15 cellular contexts compared by ENCODE assay signal in genomic region chr1:27530192-27530591, GRCh38. TPM values are rescaled to one million over a fixed set of nuclear protein-coding genes. Genes with fewer than 3 reads are reported as not detected.
DNase-seq lines count a peak whose midpoint lies in the region; ATAC-seq and TF ChIP-seq lines count a peak whose summit lies in the region.
"Had no signal": no experiment of that assay in that cellular context is flagged by ENCODE, and none has a peak within 500 bp of the region (broad histone marks: within the 10 kb centered on the region; RNA-seq: fewer than 3 reads in every experiment).

No MANE protein-coding gene starts in this region.

- no peak overlapping the region for H3K4me3 ChIP-seq in tibial artery
- H3K4me3 ChIP-seq: ascending aorta had no signal

- no peak for TF ChIP-seq CTCF in brain (conservative IDR thresholded peaks at IDR 0.05)
- TF ChIP-seq CTCF in nephron progenitor cell (IDR thresholded peaks at IDR 0.05), result no peak
- no peak for TF ChIP-seq CTCF in tibial artery (IDR thresholded peaks at IDR 0.05)
- TF ChIP-seq CTCF in GM10248 (IDR thresholded peaks at IDR 0.05; ENCODE audit: control extremely low read depth, extremely low read depth, low read depth, missing control alignments), result no peak

- no peaks in the 10 kb centered on the region for H3K9me3 ChIP-seq in tibial artery
- H3K9me3 ChIP-seq: ascending aorta had no signal

- H3K36me3 ChIP-seq in tibial artery, result peaks cover 17 to 32% (median 24%) of the 10 kb centered on the region in 3 donors

- no peak for ATAC-seq in activated naive CD8-positive, alpha-beta T cell treated with anti-CD3 and anti-CD28 coated beads, Interleukin-2, amount 10 ng/mL, durations not matched to agents 7 days and 5 days (ENCODE audit: low read depth)
- no peak for ATAC-seq in activated naive CD8-positive, alpha-beta T cell treated with anti-CD3 and anti-CD28 coated beads, Interleukin-2, amount 50 U/mL, for 24 hours
- no peak for ATAC-seq in HG03196 (IDR thresholded peaks at IDR 0.05; ENCODE audit: unreplicated experiment)
- ATAC-seq in HG03039 (IDR thresholded peaks at IDR 0.05; ENCODE audit: unreplicated experiment), result no peak
- ATAC-seq: stimulated activated effector memory CD8-positive, alpha-beta T cell treated with anti-CD3 and anti-CD28 coated beads, Interleukin-12 subunit alpha, Interleukin-12 subunit beta, amount 100 ng/mL, for 72 hours had no signal

- peak overlapping the region; percentile 10 for H3K27ac Mint-ChIP-seq in activated naive CD8-positive, alpha-beta T cell treated with anti-CD3 and anti-CD28 coated beads, Interleukin-2, amount 10 ng/mL, durations not matched to agents 7 days and 5 days
- H3K27ac Mint-ChIP-seq in activated naive CD8-positive, alpha-beta T cell treated with anti-CD3 and anti-CD28 coated beads, Interleukin-2, amount 50 U/mL, for 24 hours, result no peak overlapping the region
- H3K27ac Mint-ChIP-seq in brain (peak overlapping the region; percentile 44 to 98 (median 82)), nephron progenitor cell (peak overlapping the region; percentile 51)
- H3K27ac Mint-ChIP-seq: dendritic cell treated with granulocyte-macrophage colony-stimulating factor and Interleukin-4, amounts not matched to agents 40 ng/mL and 50 ng/mL, for 4 days had no signal

- H3K9me3 Mint-ChIP-seq in activated naive CD8-positive, alpha-beta T cell treated with anti-CD3 and anti-CD28 coated beads, Interleukin-2, amount 10 ng/mL, durations not matched to agents 7 days and 5 days, result no peaks in the 10 kb centered on the region
- H3K9me3 Mint-ChIP-seq in activated naive CD8-positive, alpha-beta T cell treated with anti-CD3 and anti-CD28 coated beads, Interleukin-2, amount 50 U/mL, for 24 hours, result no peaks in the 10 kb centered on the region
- H3K9me3 Mint-ChIP-seq in brain (no peaks in the 10 kb centered on the region), nephron progenitor cell (no peaks in the 10 kb centered on the region)
- H3K9me3 Mint-ChIP-seq: dendritic cell treated with granulocyte-macrophage colony-stimulating factor and Interleukin-4, amounts not matched to agents 40 ng/mL and 50 ng/mL, for 4 days; stimulated activated effector memory CD8-positive, alpha-beta T cell treated with anti-CD3 and anti-CD28 coated beads, Interleukin-12 subunit alpha, Interleukin-12 subunit beta, amount 100 ng/mL, for 72 hours; T-helper 1 cell treated with Interleukin-12 subunit alpha and Interleukin-12 subunit beta and Interleukin-4 antibody, amounts not matched to agents 30 μg/mL and 1 μg/mL, for 36 hours had no signal

- H3K27me3 Mint-ChIP-seq in activated naive CD8-positive, alpha-beta T cell treated with anti-CD3 and anti-CD28 coated beads, Interleukin-2, amount 10 ng/mL, durations not matched to agents 7 days and 5 days, result no peaks in the 10 kb centered on the region
- H3K27me3 Mint-ChIP-seq in activated naive CD8-positive, alpha-beta T cell treated with anti-CD3 and anti-CD28 coated beads, Interleukin-2, amount 50 U/mL, for 24 hours, result no peaks in the 10 kb centered on the region
- H3K27me3 Mint-ChIP-seq in brain (peaks cover 3% of the 10 kb centered on the region), nephron progenitor cell (ENCODE audit: low read depth, poor library complexity) (peaks cover 9% of the 10 kb centered on the region)

- peaks cover 8 to 50% (median 42%) of the 10 kb centered on the region in 4 donors for H3K4me1 ChIP-seq in tibial artery

- no peaks in the 10 kb centered on the region for H3K27me3 ChIP-seq in tibial artery
- H3K27me3 ChIP-seq: ascending aorta had no signal

- peaks cover 18% of the 10 kb centered on the region for H3K36me3 Mint-ChIP-seq in activated naive CD8-positive, alpha-beta T cell treated with anti-CD3 and anti-CD28 coated beads, Interleukin-2, amount 10 ng/mL, durations not matched to agents 7 days and 5 days
- H3K36me3 Mint-ChIP-seq in activated naive CD8-positive, alpha-beta T cell treated with anti-CD3 and anti-CD28 coated beads, Interleukin-2, amount 50 U/mL, for 24 hours (ENCODE audit: low read depth), result peaks cover 1% of the 10 kb centered on the region
- H3K36me3 Mint-ChIP-seq in brain (peaks cover 19% of the 10 kb centered on the region), nephron progenitor cell (ENCODE audit: low read depth) (peaks cover 32% of the 10 kb centered on the region)

- no peak overlapping the region for H3K4me3 Mint-ChIP-seq in activated naive CD8-positive, alpha-beta T cell treated with anti-CD3 and anti-CD28 coated beads, Interleukin-2, amount 10 ng/mL, durations not matched to agents 7 days and 5 days
- no peak overlapping the region for H3K4me3 Mint-ChIP-seq in activated naive CD8-positive, alpha-beta T cell treated with anti-CD3 and anti-CD28 coated beads, Interleukin-2, amount 50 U/mL, for 24 hours
- no peak overlapping the region for H3K4me3 Mint-ChIP-seq in brain
- no peak overlapping the region for H3K4me3 Mint-ChIP-seq in nephron progenitor cell
- H3K4me3 Mint-ChIP-seq: dendritic cell treated with granulocyte-macrophage colony-stimulating factor and Interleukin-4, amounts not matched to agents 40 ng/mL and 50 ng/mL, for 4 days had no signal

- H3K27ac ChIP-seq in tibial artery, result peak overlapping the region; percentile 86 to 89

- H3K4me1 Mint-ChIP-seq in activated naive CD8-positive, alpha-beta T cell treated with anti-CD3 and anti-CD28 coated beads, Interleukin-2, amount 10 ng/mL, durations not matched to agents 7 days and 5 days, result peaks cover 44% of the 10 kb centered on the region
- peaks cover 43% of the 10 kb centered on the region for H3K4me1 Mint-ChIP-seq in activated naive CD8-positive, alpha-beta T cell treated with anti-CD3 and anti-CD28 coated beads, Interleukin-2, amount 50 U/mL, for 24 hours
- peaks cover 74% of the 10 kb centered on the region for H3K4me1 Mint-ChIP-seq in brain
- peaks cover 80% of the 10 kb centered on the region for H3K4me1 Mint-ChIP-seq in nephron progenitor cell

- DNase-seq in activated naive CD8-positive, alpha-beta T cell treated with anti-CD3 and anti-CD28 coated beads, Interleukin-2, amount 10 ng/mL, durations not matched to agents 7 days and 5 days, result no peak
- DNase-seq in activated naive CD8-positive, alpha-beta T cell treated with anti-CD3 and anti-CD28 coated beads, Interleukin-2, amount 50 U/mL, for 24 hours, result no peak
- DNase-seq in nephron progenitor cell (no peak), tibial artery (no peak), GM10248 (ENCODE audit: extremely low spot score) (no peak)
- DNase-seq: activated CD8-positive, alpha-beta memory T cell treated with anti-CD3 and anti-CD28 coated beads for 24 hours; head of caudate nucleus; Kasumi-1 had no signal

- CTCF ChIA-PET in GM10248 (lab: Yijun Ruan, JAX), result interaction anchor here (0.9 to 1.9 kb wide), 3 partner anchors 19 to 132 kb away, joined by 3 to 6 read pairs (median 3); no protein-coding TSS in a partner anchor

- intact Hi-C loops in tibial artery (cut with DNase I; ENCODE audit: low total_unique reads), result no loop called here

- POLR2A ChIA-PET in activated naive CD8-positive, alpha-beta T cell treated with anti-CD3 and anti-CD28 coated beads, Interleukin-2, amount 10 ng/mL, durations not matched to agents 7 days and 5 days (lab: Charles Lee), result no interaction called here
- POLR2A ChIA-PET in GM10248 (lab: Yijun Ruan, JAX), result interaction anchor here (0.7 kb wide), 1 partner anchor 213 kb away, joined by 6 read pairs; no protein-coding TSS in a partner anchor

RNA-seq across cellular contexts. Expression of gene WASF2, which starts 40.2 kb away (rescaled TPM):
- total RNA-seq in activated naive CD8-positive, alpha-beta T cell treated with anti-CD3 and anti-CD28 coated beads, Interleukin-2, amount 10 ng/mL, durations not matched to agents 7 days and 5 days, result 100 to 1,000 TPM; 139 to 148 TPM
- 98.5 TPM for polyA plus RNA-seq in brain (ENCODE audit: insufficient read depth, low read depth, low replicate concordance)
